In the genomic region with DNA sequence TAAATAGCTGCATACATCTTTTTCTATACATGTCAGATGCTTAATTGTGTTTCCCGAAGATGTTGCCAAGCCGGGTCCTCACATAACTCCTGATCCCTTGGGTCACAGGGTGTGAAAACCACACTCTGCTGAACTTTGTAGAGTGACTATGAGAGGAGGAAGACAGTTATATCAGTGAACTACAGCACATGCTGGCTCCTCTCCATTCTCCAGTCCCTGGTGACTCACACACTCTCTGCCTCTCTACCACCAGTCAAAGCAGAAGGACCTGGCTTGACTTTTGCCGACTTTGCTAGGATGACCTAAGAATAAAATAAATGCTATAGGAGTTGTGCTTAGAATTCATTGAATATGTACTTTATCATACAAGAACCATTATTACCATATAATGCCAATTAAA, we compare ENCODE assay signal across 26 cellular contexts. TPM values are rescaled to one million over a fixed set of nuclear protein-coding genes. Genes with fewer than 3 reads are reported as not detected.
"Had no signal": no experiment of that assay in that cellular context is flagged by ENCODE, and none has a peak within 500 bp of the region (broad histone marks: within the 10 kb centered on the region; RNA-seq: fewer than 3 reads in every experiment).

No MANE protein-coding gene starts in this region.

- H3K27me3 ChIP-seq: body of pancreas, cardiac muscle cell, esophagus muscularis mucosa, gastrocnemius medialis, neutrophil, ovary, tibial nerve had no signal

- H3K4me1 ChIP-seq: body of pancreas, esophagus muscularis mucosa, gastrocnemius medialis, prostate gland, tibial nerve had no signal

- DNase-seq: activated CD4-positive, alpha-beta memory T cell treated with anti-CD3 and anti-CD28 coated beads, Interleukin-2, amount 10 ng/mL, durations not matched to agents 7 days and 5 days; activated CD4-positive, alpha-beta T cell treated with anti-CD3 and anti-CD28 coated beads, Interleukin-2, amount 10 ng/mL, durations not matched to agents 24 days and 14 days; activated effector memory CD4-positive, alpha-beta T cell treated with anti-CD3 and anti-CD28 coated beads, Interleukin-2, amount 50 U/mL, for 16 hours; activated naive CD4-positive, alpha-beta T cell treated with anti-CD3 and anti-CD28 coated beads, Interleukin-2, amount 10 ng/mL, durations not matched to agents 7 days and 5 days; activated naive CD8-positive, alpha-beta T cell treated with anti-CD3 and anti-CD28 coated beads, Interleukin-2, amount 50 U/mL, for 24 hours; anterior cingulate cortex; body of pancreas; dermis blood vessel endothelial cell; effector memory CD4-positive, alpha-beta T cell; gastrocnemius medialis; head of caudate nucleus; hypothalamus; midbrain; ovary; stimulated activated CD4-positive, alpha-beta T cell treated with anti-CD3 and anti-CD28 coated beads, Interleukin-4, amount 100 ng/mL, for 4 hours; stimulated activated naive CD8-positive, alpha-beta T cell treated with anti-CD3 and anti-CD28 coated beads, Interleukin-15, amount 100 ng/mL, for 72 hours; T1000 had no signal

- H3K36me3 ChIP-seq: cardiac muscle cell, esophagus muscularis mucosa, gastrocnemius medialis, neutrophil, ovary, prostate gland, tibial nerve had no signal

- FAIRE-seq: urothelium cell line had no signal

- H3K9me3 ChIP-seq: body of pancreas, esophagus muscularis mucosa, gastrocnemius medialis, neutrophil, ovary, prostate gland, tibial nerve had no signal

- H3K27ac ChIP-seq: body of pancreas, cardiac muscle cell, esophagus muscularis mucosa, gastrocnemius medialis, neutrophil, ovary, prostate gland, tibial nerve, VCaP had no signal

- ATAC-seq: activated CD4-positive, CD25-positive, alpha-beta regulatory T cell treated with anti-CD3 and anti-CD28 coated beads, Interleukin-2, amount 50 U/mL, for 24 hours; activated naive CD8-positive, alpha-beta T cell treated with anti-CD3 and anti-CD28 coated beads, Interleukin-2, amount 50 U/mL, for 24 hours; body of pancreas; gastrocnemius medialis; natural killer cell treated with Interleukin-12 subunit alpha and Interleukin-12 subunit beta and Interleukin-15 and Interleukin-18, amount 100 ng/mL, for 72 hours; stimulated activated naive CD8-positive, alpha-beta T cell treated with anti-CD3 and anti-CD28 coated beads, Interleukin-15, amount 100 ng/mL, for 72 hours had no signal

- H3K4me3 ChIP-seq: body of pancreas, cardiac muscle cell, esophagus muscularis mucosa, gastrocnemius medialis, ovary, prostate gland, tibial nerve had no signal

RNA-seq across cellular contexts. Expression of a gene that starts 23.8 kb away (rescaled TPM):
- total RNA-seq: body of pancreas, cardiac muscle cell, dermis blood vessel endothelial cell had no signal
